In the genomic region with DNA sequence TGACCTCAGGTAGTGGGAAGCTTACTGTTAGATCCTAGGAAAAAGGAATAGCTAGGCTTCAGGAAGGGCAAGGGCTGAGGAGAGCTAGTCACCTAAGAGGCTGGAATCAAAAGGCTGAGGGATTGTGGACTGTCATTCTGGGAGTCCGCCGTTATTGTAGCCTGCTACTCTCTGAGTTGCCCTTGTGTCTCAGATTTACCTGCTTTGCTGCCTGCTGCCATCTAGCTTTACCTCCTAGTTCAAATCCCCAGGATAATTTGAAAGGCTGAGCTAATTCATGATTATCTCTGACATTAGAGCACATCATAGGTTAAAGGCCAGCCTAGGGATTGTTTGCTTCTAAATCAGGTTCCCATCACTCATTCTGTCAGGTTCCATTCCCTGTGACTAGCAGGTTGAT, we compare ENCODE assay signal across 28 cellular contexts.
DNase-seq lines count a peak whose midpoint lies in the region; ATAC-seq, FAIRE-seq and TF ChIP-seq lines count a peak whose summit lies in the region.
"Had no signal": no experiment of that assay in that cellular context is flagged by ENCODE, and none has a peak within 500 bp of the region (broad histone marks: within the 10 kb centered on the region; RNA-seq: fewer than 3 reads in every experiment).

No MANE protein-coding gene starts in this region.

- no peak for TF ChIP-seq POLR2A in H1 (IDR thresholded peaks at IDR 0.05; ENCODE audit: control extremely low read depth in 1 of 2, low read depth in 2 of 2, low read length in 2 of 2)

- H3K23ac ChIP-seq in H1 (ENCODE audit: insufficient read length) = no peak overlapping the region

- H3K9ac ChIP-seq in OCI-LY3 (ENCODE audit: low read length) (no peak overlapping the region), H1 (replicated peaks in 1 of 4; ENCODE audit: extremely low read depth in 1 of 4, low read depth in 3 of 4, low read length in 3 of 4) (no peak overlapping the region)
- H3K9ac ChIP-seq: GM23248 had no signal

- H3K36me3 ChIP-seq in GM23338 (ENCODE audit: insufficient read depth) (no peaks in the 10 kb centered on the region), OCI-LY3 (replicated peaks; ENCODE audit: low read depth, low read length) (no peaks in the 10 kb centered on the region), H1 (ENCODE audit: control insufficient read depth in 2 of 4, insufficient read depth in 4 of 4, low read length in 3 of 4) (no peaks in the 10 kb centered on the region)

- 86% methylated on average over 2 of the region's 2 CpGs; no CpG with 5 or more reads in 1 of the 2 experiments for WGBS in H1 (ENCODE audit: extremely low coverage in 1 of 2, insufficient coverage in 1 of 2, insufficient read length in 1 of 2, insufficient replicate concordance in 2 of 2, low coverage in 1 of 2, low lambda C conversion rate in 2 of 2, missing lambda C conversion rate in 1 of 2), 2 experiments

- H3K27me3 Mint-ChIP-seq in GM23338 (ENCODE audit: insufficient read depth, low read depth, poor library complexity) (peaks cover 2% of the 10 kb centered on the region), progenitor cell of endocrine pancreas (no peaks in the 10 kb centered on the region)
- H3K27me3 Mint-ChIP-seq: B cell had no signal

- H3K4me3 ChIP-seq in GM23338 (no peak overlapping the region), OCI-LY3 (ENCODE audit: low read length) (no peak overlapping the region), H1 (ENCODE audit: extremely low read depth in 1 of 4, insufficient read depth in 2 of 4, low read depth in 3 of 4, low read length in 4 of 4) (no peak overlapping the region)
- H3K4me3 ChIP-seq: GM12878, GM23248, SK-N-MC had no signal

- H2BK5ac ChIP-seq in H1 (ENCODE audit: low read depth, low read length) = no peak overlapping the region

- no peaks in the 10 kb centered on the region for H3K9me3 ChIP-seq in OCI-LY3 (ENCODE audit: insufficient read depth, low read length)
- H3K9me3 ChIP-seq in H1 (ENCODE audit: insufficient read depth in 2 of 2, low read depth in 1 of 2, low read length in 1 of 2) = peaks cover 0 to 12% of the 10 kb centered on the region in 2 experiments; a peak in 1 of 4 replicates
- H3K9me3 ChIP-seq: Caco-2 had no signal

- H3K79me2 ChIP-seq in GM23338 (replicated peaks; ENCODE audit: insufficient read depth) = peaks cover 46% of the 10 kb centered on the region
- no peaks in the 10 kb centered on the region for H3K79me2 ChIP-seq in OCI-LY3 (ENCODE audit: low read length)
- H3K79me2 ChIP-seq in H1 (ENCODE audit: control insufficient read depth in 1 of 2, insufficient read depth in 2 of 2, low read length in 2 of 2) = peaks cover 0 to 21% of the 10 kb centered on the region in 2 experiments; a peak in 2 of 4 replicates

- H3K79me1 ChIP-seq in H1 (ENCODE audit: low read depth, low read length) = peaks cover 4% of the 10 kb centered on the region; the same call in 1 of the 2 replicates

- H3K4me1 Mint-ChIP-seq in GM23338 (peaks cover 39% of the 10 kb centered on the region), progenitor cell of endocrine pancreas (ENCODE audit: low read depth) (peaks cover 17% of the 10 kb centered on the region)
- H3K4me1 Mint-ChIP-seq: B cell had no signal

- H4K91ac ChIP-seq in H1 (replicated peaks; ENCODE audit: insufficient read length, low read length) = no peak overlapping the region

- FAIRE-seq in H1 (lab: Jason Lieb, UNC) = no peak
- FAIRE-seq: GM12878 had no signal

- no peak overlapping the region for H2BK20ac ChIP-seq in H1 (ENCODE audit: low read length)

- no peaks in the 10 kb centered on the region for H4K20me1 ChIP-seq in GM23338 (replicated peaks; ENCODE audit: insufficient read depth)
- H4K20me1 ChIP-seq in OCI-LY3 (ENCODE audit: insufficient read depth, low read length) = no peaks in the 10 kb centered on the region
- no peaks in the 10 kb centered on the region for H4K20me1 ChIP-seq in H1 (replicated peaks in 1 of 2; ENCODE audit: control insufficient read depth in 1 of 2, insufficient read depth in 2 of 2, low read length in 2 of 2)

- no peaks in the 10 kb centered on the region for H3K9me2 ChIP-seq in GM23338 (ENCODE audit: insufficient read depth)

- H3K27ac ChIP-seq in GM23338 (ENCODE audit: low read depth) (no peak overlapping the region), OCI-LY3 (ENCODE audit: low read length) (no peak overlapping the region), H1 (ENCODE audit: low read depth, low read length) (no peak overlapping the region)
- H3K27ac ChIP-seq: 22Rv1, C4-2B, GM23248, HL-60, SK-N-MC had no signal

- H3K4me3 Mint-ChIP-seq in GM23338 (no peak overlapping the region), progenitor cell of endocrine pancreas (ENCODE audit: low read depth) (no peak overlapping the region)
- H3K4me3 Mint-ChIP-seq: B cell; CD8-positive, alpha-beta T cell had no signal

- H3K4me2 ChIP-seq in GM23338 (no peak overlapping the region), OCI-LY3 (ENCODE audit: low read length) (no peak overlapping the region), H1 (ENCODE audit: insufficient read depth in 1 of 2, low read depth in 2 of 2, low read length in 2 of 2) (no peak overlapping the region)

- H3K56ac ChIP-seq in H1 (replicated peaks; ENCODE audit: insufficient read length, low read depth, low read length) = no peak overlapping the region

- H3F3A ChIP-seq in GM23338 (replicated peaks; ENCODE audit: low read depth) = no peaks in the 10 kb centered on the region

- TF ChIP-seq EP300 in H1 (IDR thresholded peaks at IDR 0.05; ENCODE audit: borderline replicate concordance in 1 of 2, low read depth in 2 of 2, low read length in 2 of 2) = no peak

- H3K4me1 ChIP-seq in GM23338 (ENCODE audit: insufficient read depth) (peaks cover 21% of the 10 kb centered on the region), OCI-LY3 (ENCODE audit: low read length) (peaks cover 16% of the 10 kb centered on the region), H1 (replicated peaks in 1 of 4; ENCODE audit: control insufficient read depth in 3 of 4, insufficient read depth in 4 of 4, low read length in 3 of 4) (peaks cover 5 to 17% (median 10%) of the 10 kb centered on the region in 4 experiments; a peak in 4 of 7 replicates)
- H3K4me1 ChIP-seq: Caco-2 had no signal

- H3K27ac Mint-ChIP-seq in GM23338 (no peak overlapping the region), progenitor cell of endocrine pancreas (peak overlapping the region; percentile 13)
- H3K27ac Mint-ChIP-seq: B cell; CD8-positive, alpha-beta T cell had no signal

- no peak overlapping the region for H3K18ac ChIP-seq in H1 (ENCODE audit: extremely low read depth, low read length)

- H4K8ac ChIP-seq in H1 (ENCODE audit: extremely low read depth, insufficient read depth, low read length) = no peak overlapping the region

- H2BK12ac ChIP-seq in H1 (ENCODE audit: low read depth, low read length) = no peak overlapping the region

- peaks cover 17% of the 10 kb centered on the region for H3K9me3 Mint-ChIP-seq in GM23338
- no peaks in the 10 kb centered on the region for H3K9me3 Mint-ChIP-seq in progenitor cell of endocrine pancreas (ENCODE audit: low read depth)
- H3K9me3 Mint-ChIP-seq: CD8-positive, alpha-beta T cell had no signal

- H3K4ac ChIP-seq in H1 (replicated peaks; ENCODE audit: insufficient read length, low read depth, low read length) = no peak overlapping the region

- H3K14ac ChIP-seq in H1 (ENCODE audit: insufficient read length) = no peak overlapping the region

- no peak overlapping the region for H2AFZ ChIP-seq in GM23338
- H2AFZ ChIP-seq in OCI-LY3 (ENCODE audit: low read depth, low read length) = no peak overlapping the region
- no peak overlapping the region for H2AFZ ChIP-seq in H1 (ENCODE audit: low read length)
- H2AFZ ChIP-seq: GM23248 had no signal

- POLR2A ChIA-PET in H1 (lab: Charles Lee; ENCODE audit: partially characterized antibody) = no interaction called here

- no peak overlapping the region for H2AK5ac ChIP-seq in H1 (ENCODE audit: low read depth, low read length)

- CTCF ChIA-PET in H1 (lab: Charles Lee; ENCODE audit: partially characterized antibody) = interaction anchor here (0.6 to 2.7 kb wide), 8 partner anchors 8 to 1622 kb away, joined by 3 to 9 read pairs (median 6); no protein-coding TSS in a partner anchor

- DNase-seq in GM23338 (ENCODE audit: low spot score) = no peak
- no peak for DNase-seq in H1 (ENCODE audit: low read depth in 1 of 2, low spot score in 2 of 2)
- no peak for DNase-seq in progenitor cell of endocrine pancreas (ENCODE audit: low spot score, unreplicated experiment)
- no peak for DNase-seq in NCI-H69 (lab: John Stamatoyannopoulos, UW)
- no peak for DNase-seq in activated CD4-positive, alpha-beta T cell treated with anti-CD3 and anti-CD28 coated beads for 4 hours
- DNase-seq in HK-2 (ENCODE audit: unreplicated experiment) = no peak
- no peak for DNase-seq in SW 1271 (lab: John Stamatoyannopoulos, UW)
- DNase-seq: Caco-2; CD8-positive, alpha-beta T cell; GDM1; GM23248; HCEC 1CT; NCI-H1048; NCI-H1417; NCI-H1694; NCI-H2081; NCI-H2171; NCI-H226; NCI-H510A; PC-3; SIG-M5 had no signal

- H3K36me3 Mint-ChIP-seq in GM23338 (ENCODE audit: low read depth) = peaks cover 31% of the 10 kb centered on the region; the same call in 2 of the 3 replicates
- H3K36me3 Mint-ChIP-seq in progenitor cell of endocrine pancreas (ENCODE audit: insufficient read depth) = peaks cover 7% of the 10 kb centered on the region
- H3K36me3 Mint-ChIP-seq: CD8-positive, alpha-beta T cell had no signal

- peak; percentile 10 to 36; a peak in 2 of 4 replicates for TF ChIP-seq RAD21 in H1 (IDR thresholded peaks at IDR 0.05 in 1 of 2, conservative IDR thresholded peaks at IDR 0.05 in 1 of 2; ENCODE audit: low read depth in 2 of 2, low read length in 2 of 2)

- ATAC-seq in GM23338 = peak; percentile 40
- ATAC-seq: CD8-positive, alpha-beta T cell; GM12878; PC-3 had no signal

- H4K5ac ChIP-seq in H1 (ENCODE audit: insufficient read length, low read depth, low read length) = no peak overlapping the region

- H3K27me3 ChIP-seq in GM23338 (ENCODE audit: insufficient read depth) (no peaks in the 10 kb centered on the region), OCI-LY3 (ENCODE audit: low read depth, low read length) (no peaks in the 10 kb centered on the region), H1 (replicated peaks in 1 of 4; ENCODE audit: control insufficient read depth in 3 of 4, extremely low read depth in 1 of 4, insufficient read depth in 3 of 4, low read length in 3 of 4) (no peaks in the 10 kb centered on the region)

- H2BK15ac ChIP-seq in H1 (ENCODE audit: low read length) = no peak overlapping the region

- no peaks in the 10 kb centered on the region for H3K23me2 ChIP-seq in H1 (ENCODE audit: low read depth, low read length)

- TF ChIP-seq CTCF in GM23338 (conservative IDR thresholded peaks at IDR 0.05; ENCODE audit: low read depth in 2 of 2) (peak in 1 of 2 experiments; percentile 53; a peak in 2 of 4 replicates), OCI-LY3 (IDR thresholded peaks at IDR 0.05; ENCODE audit: low read depth, low read length) (peak; percentile 25), H1 (IDR thresholded peaks at IDR 0.05; ENCODE audit: control extremely low read depth in 1 of 3, insufficient read depth in 1 of 3, low read depth in 1 of 3, low read length in 3 of 3) (0 out of 4 replicates have a peak, but pooled peaks of 1 of the 3 experiments have one; percentile 4), progenitor cell of endocrine pancreas (IDR thresholded peaks at IDR 0.05; ENCODE audit: unreplicated experiment) (no peak)

- H2BK120ac ChIP-seq in H1 (replicated peaks; ENCODE audit: low read depth, low read length) = no peak overlapping the region

TF ChIP-seq in GM23338, 12 proteins besides CTCF, POLR2A, EP300 and RAD21 (continues in another document):
- TF ChIP-seq JUNB (IDR thresholded peaks at IDR 0.05; ENCODE audit: unreplicated experiment) = no peak
